ENCODE assay signal across 3 cellular contexts in the genomic region with DNA sequence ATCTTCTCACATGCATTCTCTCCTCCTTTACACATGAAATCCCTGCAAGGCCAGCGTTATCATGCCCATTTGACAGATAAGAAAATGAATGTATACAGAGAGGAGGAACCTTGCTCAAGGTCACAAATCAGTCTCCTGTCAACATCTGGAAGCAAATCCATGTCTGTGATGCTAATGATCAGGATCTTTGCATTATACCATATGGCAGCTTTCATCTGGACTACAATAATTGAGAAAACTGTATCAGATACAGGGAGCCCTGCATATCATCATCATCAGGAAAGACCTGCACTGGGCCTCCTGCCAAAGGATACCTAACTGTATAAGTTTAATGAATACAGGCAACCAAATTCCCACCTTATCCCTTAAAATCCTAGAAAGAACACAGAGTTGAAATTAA.
"Had no signal": no experiment of that assay in that cellular context is flagged by ENCODE, and none has a peak within 500 bp of the region (broad histone marks: within the 10 kb centered on the region; RNA-seq: fewer than 3 reads in every experiment).

No MANE protein-coding gene starts in this region.

- H3K4me3 ChIP-seq: GM12878 had no signal

- DNase-seq: GDM1, GF-D8 had no signal

- ATAC-seq: GM12878 had no signal
